In genomic region chr11:113553905-113554304, GRCh38 we compare ENCODE assay signal across 14 cellular contexts.
DNase-seq lines count a peak whose midpoint lies in the region; TF ChIP-seq lines count a peak whose summit lies in the region.
"Had no signal": no experiment of that assay in that cellular context is flagged by ENCODE, and none has a peak within 500 bp of the region (broad histone marks: within the 10 kb centered on the region; RNA-seq: fewer than 3 reads in every experiment).

No MANE protein-coding gene starts in this region.

- H2BK120ac ChIP-seq in mesenchymal stem cell (ENCODE audit: low read depth, low read length): no peak overlapping the region
- H2BK120ac ChIP-seq in neuronal stem cell (ENCODE audit: low read depth, low read length): no peak overlapping the region

- H3K14ac ChIP-seq in mesenchymal stem cell (ENCODE audit: low read length in 2 of 2) (no peak overlapping the region), neuronal stem cell (ENCODE audit: low read length) (no peak overlapping the region)

- H3K9ac ChIP-seq in mesenchymal stem cell (ENCODE audit: low read length) (peak overlapping the region; percentile 11), neuronal stem cell (ENCODE audit: low read depth, low read length, poor library complexity) (no peak overlapping the region)

- DNase-seq in M059J (ENCODE audit: low read depth) (peak; percentile 11), SJCRH30 (peak; percentile 22 to 42), mesenchymal stem cell (no peak), neuronal stem cell (ENCODE audit: low spot score) (no peak), AG20443 (ENCODE audit: low spot score) (no peak), NCI-H1417 treated with DMSO at 0.1 percent for 48 hours (lab: John Stamatoyannopoulos, UW) (no peak)
- DNase-seq in stimulated activated CD4-positive, alpha-beta T cell treated with anti-CD3 and anti-CD28 coated beads, Interleukin-4, amount 100 ng/mL, for 24 hours: no peak
- DNase-seq: activated CD8-positive, alpha-beta memory T cell treated with anti-CD3 and anti-CD28 coated beads, Interleukin-2, amount 50 U/mL, for 48 hours; CD4-positive, CD25-positive, alpha-beta regulatory T cell; NCI-H2227 treated with DMSO at 0.1 percent for 48 hours; right lobe of liver; SHP77 treated with DMSO at 0.1 percent for 48 hours had no signal

- H2BK5ac ChIP-seq in mesenchymal stem cell (ENCODE audit: low read depth, low read length, poor library complexity, severe bottlenecking) (no peak overlapping the region), neuronal stem cell (ENCODE audit: low read length) (no peak overlapping the region)

- H3K9me2 ChIP-seq in DOHH2 (replicated peaks; ENCODE audit: control insufficient read depth, low read length): no peaks in the 10 kb centered on the region

- H3K79me1 ChIP-seq in mesenchymal stem cell (replicated peaks; ENCODE audit: low read length, poor library complexity, severe bottlenecking): no peaks in the 10 kb centered on the region
- peaks cover 3% of the 10 kb centered on the region for H3K79me1 ChIP-seq in neuronal stem cell (ENCODE audit: low read depth, low read length)

- H3K18ac ChIP-seq in mesenchymal stem cell (ENCODE audit: low read depth in 1 of 2, low read length in 2 of 2) (no peak overlapping the region), neuronal stem cell (ENCODE audit: low read length) (no peak overlapping the region)

- H3F3A ChIP-seq in DOHH2 (ENCODE audit: control insufficient read depth, insufficient read depth): no peaks in the 10 kb centered on the region

- H3K27me3 ChIP-seq in DOHH2 (ENCODE audit: control insufficient read depth, low read length): no peaks in the 10 kb centered on the region
- H3K27me3 ChIP-seq in SJCRH30: no peaks in the 10 kb centered on the region
- H3K27me3 ChIP-seq in mesenchymal stem cell (ENCODE audit: control insufficient read depth in 1 of 2, insufficient read depth in 1 of 2, low read length in 2 of 2): peaks cover 15 to 45% of the 10 kb centered on the region in 2 experiments
- no peaks in the 10 kb centered on the region for H3K27me3 ChIP-seq in neuronal stem cell (ENCODE audit: control insufficient read depth in 3 of 3, insufficient read depth in 3 of 3, low read depth in 1 of 3, low read length in 3 of 3)
- H3K27me3 ChIP-seq: adrenal gland, right lobe of liver had no signal

- H3K23ac ChIP-seq in mesenchymal stem cell (ENCODE audit: low read length in 2 of 2) (no peak overlapping the region), neuronal stem cell (ENCODE audit: low read depth, low read length, poor library complexity) (no peak overlapping the region)

- no peak overlapping the region for H4K8ac ChIP-seq in mesenchymal stem cell (ENCODE audit: low read length)
- H4K8ac ChIP-seq in neuronal stem cell (ENCODE audit: low read depth, low read length): no peak overlapping the region

- H3K4ac ChIP-seq in mesenchymal stem cell (ENCODE audit: low read depth in 1 of 2, low read length in 2 of 2) (no peak overlapping the region), neuronal stem cell (ENCODE audit: low read length) (no peak overlapping the region)

- peak; percentile 43 for TF ChIP-seq CTCF in DOHH2 (IDR thresholded peaks at IDR 0.05; ENCODE audit: low read depth, low read length, poor library complexity, severe bottlenecking)

- H2AFZ ChIP-seq in mesenchymal stem cell (ENCODE audit: low read depth, low read length): no peak overlapping the region
- H2AFZ ChIP-seq in neuronal stem cell (ENCODE audit: low read length): no peak overlapping the region

- H2BK12ac ChIP-seq in mesenchymal stem cell (ENCODE audit: low read length in 2 of 2): no peak overlapping the region
- no peak overlapping the region for H2BK12ac ChIP-seq in neuronal stem cell (ENCODE audit: low read length)

- H4K20me1 ChIP-seq in DOHH2 (ENCODE audit: control insufficient read depth, insufficient read depth, low read depth, low read length): no peaks in the 10 kb centered on the region

- H3K4me2 ChIP-seq in DOHH2 (ENCODE audit: low read length): peak overlapping the region; percentile 31
- H3K4me2 ChIP-seq in mesenchymal stem cell (ENCODE audit: low read length, poor library complexity, severe bottlenecking): no peak overlapping the region
- H3K4me2 ChIP-seq in neuronal stem cell (ENCODE audit: insufficient read depth, low read length, poor library complexity, severe bottlenecking): no peak overlapping the region

- H3K4me3 ChIP-seq in DOHH2 (ENCODE audit: low read length) (no peak overlapping the region), SJCRH30 (no peak overlapping the region), mesenchymal stem cell (ENCODE audit: insufficient read depth in 1 of 2, low read depth in 1 of 2, low read length in 2 of 2) (no peak overlapping the region), neuronal stem cell (ENCODE audit: low read length in 2 of 2) (no peak overlapping the region)
- H3K4me3 ChIP-seq: adrenal gland, right lobe of liver had no signal

- 50% methylated on average over 2 of the region's 2 CpGs for WGBS in mesenchymal stem cell
- no CpG with 5 or more reads among the region's 2 CpGs for WGBS in neuronal stem cell (ENCODE audit: extremely low coverage in 2 of 2, insufficient read length in 2 of 2, insufficient replicate concordance in 1 of 2), 2 donors

- H2AK5ac ChIP-seq in mesenchymal stem cell (ENCODE audit: low read length, severe bottlenecking) (no peak overlapping the region), neuronal stem cell (ENCODE audit: low read depth, low read length) (no peak overlapping the region)

- H3K79me2 ChIP-seq in DOHH2 (ENCODE audit: control insufficient read depth, low read length): no peaks in the 10 kb centered on the region

- H2BK15ac ChIP-seq in mesenchymal stem cell (ENCODE audit: low read depth, poor library complexity, severe bottlenecking) (no peak overlapping the region), neuronal stem cell (ENCODE audit: low read length) (no peak overlapping the region)

- no peaks in the 10 kb centered on the region for H3K9me3 ChIP-seq in DOHH2 (ENCODE audit: control insufficient read depth, insufficient read depth, low read length)
- no peaks in the 10 kb centered on the region for H3K9me3 ChIP-seq in SJCRH30 (replicated peaks)
- no peaks in the 10 kb centered on the region for H3K9me3 ChIP-seq in mesenchymal stem cell (ENCODE audit: control insufficient read depth, low read length)
- H3K9me3 ChIP-seq in neuronal stem cell (replicated peaks in 1 of 2; ENCODE audit: control insufficient read depth in 2 of 2, insufficient read depth in 1 of 2, low read depth in 1 of 2, low read length in 2 of 2): no peaks in the 10 kb centered on the region
- H3K9me3 ChIP-seq: adrenal gland, right lobe of liver had no signal

- H4K91ac ChIP-seq in mesenchymal stem cell (ENCODE audit: low read length) (no peak overlapping the region), neuronal stem cell (ENCODE audit: low read depth, low read length, poor library complexity) (no peak overlapping the region)

- H3K27ac ChIP-seq in DOHH2 (ENCODE audit: low read depth, low read length): no peak overlapping the region
- H3K27ac ChIP-seq in SJCRH30: peak overlapping the region; percentile 76
- H3K27ac ChIP-seq in mesenchymal stem cell (ENCODE audit: low read length, poor library complexity, severe bottlenecking): no peak overlapping the region
- no peak overlapping the region for H3K27ac ChIP-seq in neuronal stem cell (replicated peaks; ENCODE audit: low read length)
- H3K27ac ChIP-seq: adrenal gland, right lobe of liver had no signal

- H3K36me3 ChIP-seq in DOHH2 (ENCODE audit: control insufficient read depth, low read length): no peaks in the 10 kb centered on the region
- H3K36me3 ChIP-seq in SJCRH30: no peaks in the 10 kb centered on the region
- H3K36me3 ChIP-seq in mesenchymal stem cell (ENCODE audit: control insufficient read depth in 1 of 2, insufficient read depth in 2 of 2, low read depth in 1 of 2, low read length in 2 of 2): no peaks in the 10 kb centered on the region
- no peaks in the 10 kb centered on the region for H3K36me3 ChIP-seq in neuronal stem cell (replicated peaks in 1 of 2; ENCODE audit: control insufficient read depth in 2 of 2, insufficient read depth in 2 of 2, low read length in 2 of 2)
- H3K36me3 ChIP-seq: adrenal gland, right lobe of liver had no signal

- H3K4me1 ChIP-seq in DOHH2 (ENCODE audit: control insufficient read depth, low read length): peaks cover 22% of the 10 kb centered on the region
- peaks cover 34% of the 10 kb centered on the region for H3K4me1 ChIP-seq in SJCRH30
- H3K4me1 ChIP-seq in mesenchymal stem cell (ENCODE audit: control insufficient read depth, insufficient read depth, low read depth, low read length): peaks cover 5% of the 10 kb centered on the region
- peaks cover 2 to 17% of the 10 kb centered on the region in 2 donors for H3K4me1 ChIP-seq in neuronal stem cell (ENCODE audit: control insufficient read depth in 2 of 2, insufficient read depth in 1 of 2, low read depth in 1 of 2, low read length in 2 of 2)
- H3K4me1 ChIP-seq: adrenal gland, right lobe of liver had no signal

Comparison
In these comparisons a context has a peak if more than half of its experiments do, and no peak if none do; other contexts are left out.
1. DNase-seq: peak in M059J (single experiment) and SJCRH30 (2 of 2); none in mesenchymal stem cell (single experiment), stimulated activated CD4-positive, alpha-beta T cell treated with anti-CD3 and anti-CD28 coated beads, Interleukin-4, amount 100 ng/mL, for 24 hours (single experiment), neuronal stem cell (single experiment), AG20443 (single experiment) and NCI-H1417 treated with DMSO at 0.1 percent for 48 hours (single experiment).